In the genomic region with DNA sequence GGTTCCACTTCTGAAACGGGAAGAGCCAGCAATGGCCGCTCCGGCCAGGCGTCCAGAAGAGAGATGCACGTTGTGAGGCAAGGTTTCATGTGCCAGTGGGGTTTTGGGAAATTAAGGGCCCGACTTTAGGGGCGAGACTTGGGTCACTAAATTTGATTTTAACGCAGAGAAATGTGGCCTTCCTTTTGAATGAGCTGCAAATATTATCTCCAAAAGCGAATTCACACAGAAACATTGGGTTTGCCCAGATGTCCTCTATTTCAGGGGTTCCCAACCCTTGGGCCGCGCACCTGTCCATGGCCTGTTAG, we compare ENCODE assay signal across 8 cellular contexts. TPM values are rescaled to one million over a fixed set of nuclear protein-coding genes. Genes with fewer than 3 reads are reported as not detected.
DNase-seq lines count a peak whose midpoint lies in the region; ATAC-seq and TF ChIP-seq lines count a peak whose summit lies in the region.

No MANE protein-coding gene starts in this region.

- H3K4me1 ChIP-seq in right atrium auricular region (peaks cover 0 to 21% of the 10 kb centered on the region in 2 donors), mucosa of rectum (ENCODE audit: control insufficient read depth in 2 of 2, insufficient read depth in 2 of 2, low read length in 2 of 2) (peaks cover 37 to 44% of the 10 kb centered on the region in 2 donors), aorta (ENCODE audit: control insufficient read depth in 1 of 2, insufficient read depth in 2 of 2, low read length in 2 of 2) (peaks cover 0 to 2% of the 10 kb centered on the region in 2 donors)

- H3K9me3 ChIP-seq in right atrium auricular region (no peaks in the 10 kb centered on the region), mucosa of rectum (ENCODE audit: control insufficient read depth in 2 of 2, low read length in 2 of 2) (no peaks in the 10 kb centered on the region), aorta (ENCODE audit: control insufficient read depth, low read length) (no peaks in the 10 kb centered on the region)

- H3K27ac ChIP-seq in right atrium auricular region (peak overlapping the region; percentile 99 to 100), coronary artery (peak overlapping the region; percentile 100), mucosa of rectum (ENCODE audit: low read depth in 2 of 2, low read length in 2 of 2) (peak overlapping the region; percentile 99 to 100), aorta (ENCODE audit: low read depth in 1 of 2, low read length in 2 of 2) (peak overlapping the region; percentile 78 to 98)

- no peak for ATAC-seq in Right ventricle myocardium inferior
- no peak for ATAC-seq in aorta (ENCODE audit: low FRiP score)
- no peak for ATAC-seq in HG02885 (IDR thresholded peaks at IDR 0.05; ENCODE audit: poor library complexity, unreplicated experiment)

- H3K27me3 ChIP-seq in right atrium auricular region (no peaks in the 10 kb centered on the region), mucosa of rectum (ENCODE audit: control insufficient read depth in 2 of 2, insufficient read depth in 2 of 2, low read length in 2 of 2) (no peaks in the 10 kb centered on the region), aorta (ENCODE audit: control insufficient read depth in 1 of 2, insufficient read depth in 2 of 2, low read length in 1 of 2) (no peaks in the 10 kb centered on the region)

- WGBS in aorta, 2 donors, result 0 to 1% methylated on average over 11 of the region's 11 CpGs

- peak overlapping the region; percentile 77 to 79 for H3K4me3 ChIP-seq in right atrium auricular region
- H3K4me3 ChIP-seq in coronary artery, result peak overlapping the region; percentile 91
- H3K4me3 ChIP-seq in mucosa of rectum (ENCODE audit: low read length in 2 of 2), result peak overlapping the region; percentile 91 to 96
- peak overlapping the region; percentile 56 to 83 for H3K4me3 ChIP-seq in aorta (ENCODE audit: low read length in 2 of 2)

- no peaks in the 10 kb centered on the region for H3K36me3 ChIP-seq in right atrium auricular region
- no peaks in the 10 kb centered on the region for H3K36me3 ChIP-seq in mucosa of rectum (ENCODE audit: control insufficient read depth in 2 of 2, insufficient read depth in 2 of 2, low read length in 2 of 2)
- H3K36me3 ChIP-seq in aorta (ENCODE audit: control insufficient read depth in 1 of 2, insufficient read depth in 2 of 2, low read length in 1 of 2), result no peaks in the 10 kb centered on the region

- H3K9ac ChIP-seq in mucosa of rectum (ENCODE audit: low read depth in 1 of 2, low read length in 2 of 2), result peak overlapping the region; percentile 99

- DNase-seq in right atrium auricular region (ENCODE audit: low spot score) (no peak), Right ventricle myocardium inferior (ENCODE audit: missing footprints) (no peak), coronary artery (ENCODE audit: low spot score) (no peak), aorta (no peak), islet precursor cell (no peak)
- DNase-seq in effector CD8-positive, alpha-beta T cell (lab: John Stamatoyannopoulos, UW), result no peak

- TF ChIP-seq CTCF in right atrium auricular region (IDR thresholded peaks at IDR 0.05) (no peak), coronary artery (IDR thresholded peaks at IDR 0.05) (no peak)

- intact Hi-C loops in Right ventricle myocardium inferior (cut with DNase I) (loop anchor here (5.0 kb wide), 6 partner anchors 55 to 420 kb away; partner anchors contain the start of genes CCNB1IP1, PIP4P1, RNASE7 and TEP1), aorta (cut with DNase I) (loop anchor here (2.0 to 10.0 kb wide), 8 partner anchors 50 to 340 kb away; partner anchors contain the start of genes METTL17 (in 1 of the 2), PARP2 (in 1 of the 2), PIP4P1 (in 1 of the 2) and PNP (in 1 of the 2))

RNA-seq across cellular contexts. Expression of gene RNASE4, which starts 2.3 kb away (rescaled TPM):
- 10 to 100 TPM; 19.5 to 44.4 TPM for total RNA-seq in right atrium auricular region
- 11.9 TPM for total RNA-seq in Right ventricle myocardium inferior
- total RNA-seq in aorta, result 10 to 100 TPM; 37.4 to 71.8 TPM
- polyA plus RNA-seq in aorta, result 10 to 100 TPM; 39.3 to 85.1 TPM

RNA-seq across cellular contexts. Expression of gene ANG, which starts 6.5 kb away (rescaled TPM):
- total RNA-seq in right atrium auricular region (10 to 100 TPM in 1 of 2 donors, 1 to 10 TPM in 1; 4.4 to 14.5 TPM), Right ventricle myocardium inferior (4.5 TPM), aorta (10 to 100 TPM; 19.7 to 22.1 TPM)
- 10 to 100 TPM; 20.8 to 30.3 TPM for polyA plus RNA-seq in aorta

RNA-seq across cellular contexts. Expression of gene OR6S1, which starts 40.6 kb away (rescaled TPM):
- total RNA-seq in right atrium auricular region (not detected), Right ventricle myocardium inferior (not detected), aorta (not detected)
- not detected for polyA plus RNA-seq in aorta
